In the genomic region with DNA sequence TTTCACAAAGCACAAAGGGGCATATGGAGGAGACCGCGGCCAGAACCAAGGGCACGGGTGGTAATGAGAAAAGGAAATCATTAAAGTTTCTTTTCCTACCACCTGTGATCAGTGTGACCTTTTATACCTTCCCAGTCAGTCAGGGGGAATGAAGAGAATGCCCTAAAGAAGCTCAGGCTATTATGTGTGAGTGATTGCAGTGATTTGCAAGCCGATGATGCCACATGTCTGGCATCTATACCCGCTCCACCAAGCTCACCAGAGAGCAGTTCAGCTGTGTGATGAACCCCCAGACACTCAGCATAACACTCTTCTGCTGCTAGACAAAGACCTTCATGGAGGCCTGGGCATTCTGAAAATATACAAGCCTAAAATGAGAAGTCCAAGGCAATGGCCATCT, we compare ENCODE assay signal across 21 cellular contexts.
"Had no signal": no experiment of that assay in that cellular context is flagged by ENCODE, and none has a peak within 500 bp of the region (broad histone marks: within the 10 kb centered on the region; RNA-seq: fewer than 3 reads in every experiment).

No MANE protein-coding gene starts in this region.

- DNase-seq: dorsolateral prefrontal cortex; effector CD8-positive, alpha-beta T cell; foreskin melanocyte; heart left ventricle; hippocampal formation; left cardiac atrium; left ventricle myocardium inferior; lower lobe of right lung; naive thymus-derived CD8-positive, alpha-beta T cell; posterior cingulate gyrus; stimulated activated CD4-positive, alpha-beta T cell treated with anti-CD3 and anti-CD28 coated beads, Interleukin-2, amount 100 ng/mL, for 48 hours; stimulated activated naive CD8-positive, alpha-beta T cell treated with anti-CD3 and anti-CD28 coated beads, Interleukin-15, Interleukin-2, amounts not matched to agents 100 U/mL and 50 U/mL, for 24 hours; thyroid gland; uterus had no signal

- H3K4me3 ChIP-seq: coronary artery, dorsolateral prefrontal cortex, heart left ventricle, left ventricle myocardium inferior, lower lobe of right lung, right atrium auricular region, smooth muscle cell, suprapubic skin, thyroid gland, upper lobe of left lung, uterus had no signal

- H3K4me1 ChIP-seq: lower lobe of right lung, thyroid gland, uterus had no signal

- H3K4me3 Mint-ChIP-seq: memory B cell; naive thymus-derived CD8-positive, alpha-beta T cell had no signal

- H3K4me2 ChIP-seq: smooth muscle cell had no signal

- H3K36me3 ChIP-seq: left ventricle myocardium inferior, lower lobe of right lung, neutrophil, right atrium auricular region, suprapubic skin, thyroid gland, upper lobe of left lung, uterus had no signal

- H3K9me3 ChIP-seq: heart left ventricle, left ventricle myocardium inferior, lower lobe of right lung, neutrophil, right atrium auricular region, suprapubic skin, thyroid gland, upper lobe of left lung, uterus had no signal

- H3K27ac ChIP-seq: coronary artery, heart left ventricle, left ventricle myocardium inferior, lower lobe of right lung, neutrophil, right atrium auricular region, suprapubic skin, thyroid gland, upper lobe of left lung, uterus had no signal

- H3K4me1 Mint-ChIP-seq: memory B cell; naive thymus-derived CD8-positive, alpha-beta T cell had no signal

- H3K27ac Mint-ChIP-seq: memory B cell; naive thymus-derived CD8-positive, alpha-beta T cell had no signal

- H3K36me3 Mint-ChIP-seq: memory B cell; naive thymus-derived CD8-positive, alpha-beta T cell had no signal

- H3K9me3 Mint-ChIP-seq: memory B cell; naive thymus-derived CD8-positive, alpha-beta T cell had no signal

- H3K27me3 ChIP-seq: dorsolateral prefrontal cortex, heart left ventricle, neutrophil, right atrium auricular region, suprapubic skin, thyroid gland, upper lobe of left lung, uterus had no signal

- ATAC-seq: heart left ventricle; left cardiac atrium; lower lobe of right lung; naive thymus-derived CD8-positive, alpha-beta T cell; stimulated activated naive CD8-positive, alpha-beta T cell treated with anti-CD3 and anti-CD28 coated beads, Interleukin-15, Interleukin-2, amounts not matched to agents 100 U/mL and 50 U/mL, for 24 hours had no signal
